In the genomic region with DNA sequence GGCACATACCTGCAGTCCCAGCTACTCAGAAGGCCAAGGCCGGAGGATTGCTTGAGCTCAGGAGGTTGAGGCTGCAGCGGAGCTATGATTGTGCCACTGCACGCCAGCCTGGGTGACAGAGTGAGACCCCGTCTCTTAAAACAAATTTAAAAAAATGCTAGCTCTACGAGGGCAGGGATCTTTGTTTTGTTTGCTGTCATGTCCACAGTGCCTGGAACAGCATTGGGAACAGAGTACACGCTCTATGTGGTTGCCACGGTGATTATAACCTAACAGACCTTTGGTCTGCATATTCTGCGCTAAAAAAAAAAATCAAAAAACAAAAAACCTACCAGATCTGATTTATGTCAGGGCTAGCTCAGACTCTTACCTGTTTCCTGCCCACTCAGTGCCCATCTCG, we compare ENCODE assay signal across 19 cellular contexts. TPM values are rescaled to one million over a fixed set of nuclear protein-coding genes. Genes with fewer than 3 reads are reported as not detected.
DNase-seq lines count a peak whose midpoint lies in the region; ATAC-seq and TF ChIP-seq lines count a peak whose summit lies in the region.
"Had no signal": no experiment of that assay in that cellular context is flagged by ENCODE, and none has a peak within 500 bp of the region (broad histone marks: within the 10 kb centered on the region; RNA-seq: fewer than 3 reads in every experiment).

No MANE protein-coding gene starts in this region.

- no peak overlapping the region for H3K4me2 ChIP-seq in neural progenitor cell

- H3K27me3 Mint-ChIP-seq in activated CD4-positive, alpha-beta memory T cell treated with anti-CD3 and anti-CD28 coated beads, Interleukin-2, amount 10 ng/mL, durations not matched to agents 7 days and 5 days: peaks cover 3% of the 10 kb centered on the region
- no peaks in the 10 kb centered on the region for H3K27me3 Mint-ChIP-seq in activated CD4-positive, alpha-beta memory T cell treated with anti-CD3 and anti-CD28 coated beads for 36 hours
- peaks cover 0 to 3% (median 0%) of the 10 kb centered on the region in 5 donors for H3K27me3 Mint-ChIP-seq in naive thymus-derived CD4-positive, alpha-beta T cell
- H3K27me3 Mint-ChIP-seq in neural progenitor cell (ENCODE audit: insufficient read depth, low read depth): peaks cover 31% of the 10 kb centered on the region

- H3K27ac ChIP-seq in HEK293 (ENCODE audit: extremely low read depth, low read depth, low read length) (no peak overlapping the region), neural progenitor cell (no peak overlapping the region)
- no peak overlapping the region for H3K27ac ChIP-seq in naive thymus-derived CD4-positive, alpha-beta T cell (ENCODE audit: low read depth, low read length)
- H3K27ac ChIP-seq: 22Rv1 had no signal

- POLR2A ChIA-PET in activated CD4-positive, alpha-beta memory T cell treated with anti-CD3 and anti-CD28 coated beads, Interleukin-2, amount 10 ng/mL, durations not matched to agents 7 days and 5 days (lab: Charles Lee): interaction anchor here (1.5 to 4.6 kb wide), 3 partner anchors 12 to 152 kb away, joined by 3 to 21 read pairs (median 4); no protein-coding TSS in a partner anchor
- POLR2A ChIA-PET in activated CD4-positive, alpha-beta memory T cell treated with anti-CD3 and anti-CD28 coated beads for 36 hours (lab: Charles Lee): interaction anchor here (1.0 to 1.5 kb wide), 2 partner anchors 28 to 30 kb away, joined by 4 read pairs; partner anchors contain the start of gene P2RY11
- POLR2A ChIA-PET in HEK293 (lab: Yijun Ruan, JAX): interaction anchor here (1.7 kb wide), 1 partner anchor 12 kb away, joined by 4 read pairs; no protein-coding TSS in a partner anchor
- POLR2A ChIA-PET in naive thymus-derived CD4-positive, alpha-beta T cell (lab: Charles Lee): interaction anchor here (0.8 to 2.0 kb wide), 3 partner anchors 12 to 254 kb away, joined by 3 to 7 read pairs (median 4); no protein-coding TSS in a partner anchor

- H3K4me1 ChIP-seq in HEK293 (ENCODE audit: control insufficient read depth, insufficient read depth, low read length) (no peaks in the 10 kb centered on the region), neural progenitor cell (peaks cover 6% of the 10 kb centered on the region), BE2C (no peaks in the 10 kb centered on the region)
- H3K4me1 ChIP-seq in naive thymus-derived CD4-positive, alpha-beta T cell (ENCODE audit: control insufficient read depth in 2 of 2, insufficient read depth in 2 of 2, low read length in 2 of 2): peaks cover 4 to 9% of the 10 kb centered on the region in 2 donors

- H3K36me3 Mint-ChIP-seq in activated CD4-positive, alpha-beta memory T cell treated with anti-CD3 and anti-CD28 coated beads, Interleukin-2, amount 10 ng/mL, durations not matched to agents 7 days and 5 days (ENCODE audit: low read depth): peaks cover 10% of the 10 kb centered on the region
- peaks cover 7% of the 10 kb centered on the region for H3K36me3 Mint-ChIP-seq in activated CD4-positive, alpha-beta memory T cell treated with anti-CD3 and anti-CD28 coated beads for 36 hours
- H3K36me3 Mint-ChIP-seq in naive thymus-derived CD4-positive, alpha-beta T cell: peaks cover 0 to 9% (median 0%) of the 10 kb centered on the region in 5 donors
- no peaks in the 10 kb centered on the region for H3K36me3 Mint-ChIP-seq in neural progenitor cell

- H3K4me3 ChIP-seq in HEK293 (ENCODE audit: low read depth, low read length): no peak overlapping the region
- H3K4me3 ChIP-seq in naive thymus-derived CD4-positive, alpha-beta T cell (ENCODE audit: low read length): no peak overlapping the region
- H3K4me3 ChIP-seq in neural progenitor cell: no peak overlapping the region
- no peak overlapping the region for H3K4me3 ChIP-seq in BE2C (ENCODE audit: low read depth, low read length)

- H3K9me3 ChIP-seq in HEK293 (ENCODE audit: control insufficient read depth, insufficient read depth, low read depth, low read length) (no peaks in the 10 kb centered on the region), neural progenitor cell (ENCODE audit: low read depth) (no peaks in the 10 kb centered on the region), BE2C (no peaks in the 10 kb centered on the region)
- H3K9me3 ChIP-seq in naive thymus-derived CD4-positive, alpha-beta T cell (ENCODE audit: control insufficient read depth in 2 of 3, low read length in 3 of 3): no peaks in the 10 kb centered on the region

- no peak overlapping the region for H3K9ac ChIP-seq in neural progenitor cell

- CTCF ChIA-PET in activated CD4-positive, alpha-beta memory T cell treated with anti-CD3 and anti-CD28 coated beads, Interleukin-2, amount 10 ng/mL, durations not matched to agents 7 days and 5 days (lab: Charles Lee): interaction anchor here (0.5 to 1.1 kb wide), 2 partner anchors 15 to 29 kb away, joined by 3 to 4 read pairs; no protein-coding TSS in a partner anchor
- CTCF ChIA-PET in activated CD4-positive, alpha-beta memory T cell treated with anti-CD3 and anti-CD28 coated beads for 36 hours (lab: Charles Lee): interaction anchor here (2.4 kb wide), 1 partner anchor 56 kb away, joined by 7 read pairs; no protein-coding TSS in a partner anchor
- CTCF ChIA-PET in HEK293 (lab: Yijun Ruan, JAX): interaction anchor here (0.6 to 1.0 kb wide), 4 partner anchors 20 to 344 kb away, joined by 3 read pairs; no protein-coding TSS in a partner anchor
- CTCF ChIA-PET in naive thymus-derived CD4-positive, alpha-beta T cell (lab: Charles Lee): interaction anchor here (0.6 kb wide), 1 partner anchor 39 kb away, joined by 3 read pairs; no protein-coding TSS in a partner anchor

- H3K4me1 Mint-ChIP-seq in activated CD4-positive, alpha-beta memory T cell treated with anti-CD3 and anti-CD28 coated beads, Interleukin-2, amount 10 ng/mL, durations not matched to agents 7 days and 5 days: peaks cover 13% of the 10 kb centered on the region
- H3K4me1 Mint-ChIP-seq in activated CD4-positive, alpha-beta memory T cell treated with anti-CD3 and anti-CD28 coated beads for 36 hours (ENCODE audit: low read depth): peaks cover 12% of the 10 kb centered on the region
- H3K4me1 Mint-ChIP-seq in naive thymus-derived CD4-positive, alpha-beta T cell: peaks cover 8 to 16% (median 8%) of the 10 kb centered on the region in 7 donors
- H3K4me1 Mint-ChIP-seq in neural progenitor cell: no peaks in the 10 kb centered on the region

- no peak for DNase-seq in activated CD4-positive, alpha-beta memory T cell treated with anti-CD3 and anti-CD28 coated beads, Interleukin-2, amount 10 ng/mL, durations not matched to agents 7 days and 5 days
- DNase-seq in activated CD4-positive, alpha-beta memory T cell treated with anti-CD3 and anti-CD28 coated beads for 36 hours: no peak
- DNase-seq in naive thymus-derived CD4-positive, alpha-beta T cell: no peak
- no peak for DNase-seq in neural progenitor cell (ENCODE audit: low spot score)
- DNase-seq in left ventricle myocardium superior: no peak
- DNase-seq in BE2C: no peak
- DNase-seq in NCI-H2196 treated with DMSO at 0.1 percent for 48 hours (lab: John Stamatoyannopoulos, UW; ENCODE audit: unreplicated experiment): no peak
- DNase-seq: C1 segment of cervical spinal cord; Calu3; CD8-positive, alpha-beta T cell; DMS79 treated with DMSO at 0.1 percent for 48 hours; GF-D8; GOT3; H9; IMR-90; KBM-7 had no signal

- no peak for ATAC-seq in naive thymus-derived CD4-positive, alpha-beta T cell
- ATAC-seq in left ventricle myocardium superior: no peak
- ATAC-seq: CD8-positive, alpha-beta T cell had no signal

- TF ChIP-seq CTCF in HEK293 (tag by site-specific recombination; IDR thresholded peaks at IDR 0.05) (no peak), neural progenitor cell (IDR thresholded peaks at IDR 0.05) (no peak), BE2C (IDR thresholded peaks at IDR 0.05; ENCODE audit: low read depth, low read length) (no peak)

- no peak overlapping the region for H2AFZ ChIP-seq in neural progenitor cell (replicated peaks)

- no peaks in the 10 kb centered on the region for H3K9me3 Mint-ChIP-seq in activated CD4-positive, alpha-beta memory T cell treated with anti-CD3 and anti-CD28 coated beads, Interleukin-2, amount 10 ng/mL, durations not matched to agents 7 days and 5 days
- no peaks in the 10 kb centered on the region for H3K9me3 Mint-ChIP-seq in activated CD4-positive, alpha-beta memory T cell treated with anti-CD3 and anti-CD28 coated beads for 36 hours
- no peaks in the 10 kb centered on the region for H3K9me3 Mint-ChIP-seq in naive thymus-derived CD4-positive, alpha-beta T cell
- peaks cover 2% of the 10 kb centered on the region for H3K9me3 Mint-ChIP-seq in neural progenitor cell
- H3K9me3 Mint-ChIP-seq: CD8-positive, alpha-beta T cell had no signal

- no peak overlapping the region for H3K4me3 Mint-ChIP-seq in activated CD4-positive, alpha-beta memory T cell treated with anti-CD3 and anti-CD28 coated beads, Interleukin-2, amount 10 ng/mL, durations not matched to agents 7 days and 5 days
- H3K4me3 Mint-ChIP-seq in activated CD4-positive, alpha-beta memory T cell treated with anti-CD3 and anti-CD28 coated beads for 36 hours: no peak overlapping the region
- peak overlapping the region in 2 of 10 donors; percentile 9 to 10 for H3K4me3 Mint-ChIP-seq in naive thymus-derived CD4-positive, alpha-beta T cell
- peak overlapping the region; percentile 31 for H3K4me3 Mint-ChIP-seq in neural progenitor cell
- H3K4me3 Mint-ChIP-seq: CD8-positive, alpha-beta T cell had no signal

- H3K27me3 ChIP-seq in naive thymus-derived CD4-positive, alpha-beta T cell (ENCODE audit: control insufficient read depth in 2 of 2, insufficient read depth in 2 of 2, low read length in 2 of 2): no peaks in the 10 kb centered on the region
- peaks cover 63% of the 10 kb centered on the region for H3K27me3 ChIP-seq in neural progenitor cell
- H3K27me3 ChIP-seq in BE2C: peaks cover 39% of the 10 kb centered on the region

- intact Hi-C loops in activated CD4-positive, alpha-beta memory T cell treated with anti-CD3 and anti-CD28 coated beads for 36 hours (cut with micrococcal nuclease): no loop called here
- intact Hi-C loops in naive thymus-derived CD4-positive, alpha-beta T cell (cut with micrococcal nuclease): loop anchor here in 1 of 2 donors (10.0 kb wide), 1 partner anchor 571 kb away; the partner anchor contains the start of gene ILF3
- intact Hi-C loops in left ventricle myocardium superior (cut with micrococcal nuclease): no loop called here

- H3K36me3 ChIP-seq in HEK293 (ENCODE audit: control insufficient read depth in 2 of 2, insufficient read depth in 1 of 2, low read length in 2 of 2) (no peaks in the 10 kb centered on the region), neural progenitor cell (no peaks in the 10 kb centered on the region), BE2C (no peaks in the 10 kb centered on the region)
- H3K36me3 ChIP-seq in naive thymus-derived CD4-positive, alpha-beta T cell (ENCODE audit: control insufficient read depth in 2 of 3, insufficient read depth in 3 of 3, low read length in 3 of 3): peaks cover 0 to 7% (median 0%) of the 10 kb centered on the region in 3 experiments

- H3K27ac Mint-ChIP-seq in activated CD4-positive, alpha-beta memory T cell treated with anti-CD3 and anti-CD28 coated beads, Interleukin-2, amount 10 ng/mL, durations not matched to agents 7 days and 5 days: peak overlapping the region; percentile 7
- H3K27ac Mint-ChIP-seq in activated CD4-positive, alpha-beta memory T cell treated with anti-CD3 and anti-CD28 coated beads for 36 hours: no peak overlapping the region
- peak overlapping the region in 5 of 9 donors; percentile 32 to 83 (median 73) for H3K27ac Mint-ChIP-seq in naive thymus-derived CD4-positive, alpha-beta T cell
- no peak overlapping the region for H3K27ac Mint-ChIP-seq in neural progenitor cell
- H3K27ac Mint-ChIP-seq: H9 had no signal

- H3F3A ChIP-seq in neural progenitor cell (ENCODE audit: low read depth): no peaks in the 10 kb centered on the region

- no peaks in the 10 kb centered on the region for H4K20me1 ChIP-seq in neural progenitor cell (ENCODE audit: low read depth)

- H3K79me2 ChIP-seq in neural progenitor cell (ENCODE audit: low read depth): no peaks in the 10 kb centered on the region

RNA-seq across cellular contexts. Expression of gene SHFL, which starts 2.2 kb away (rescaled TPM):
- 100 to 1,000 TPM; 103 to 108 TPM for total RNA-seq in activated CD4-positive, alpha-beta memory T cell treated with anti-CD3 and anti-CD28 coated beads, Interleukin-2, amount 10 ng/mL, durations not matched to agents 7 days and 5 days
- 10 to 100 TPM; 53.5 to 62.9 TPM for total RNA-seq in activated CD4-positive, alpha-beta memory T cell treated with anti-CD3 and anti-CD28 coated beads for 36 hours
- total RNA-seq in naive thymus-derived CD4-positive, alpha-beta T cell: 100 to 1,000 TPM in 3 of 5 experiments, 10 to 100 TPM in 2; 67.8 to 112 (median 102) TPM
- 10 to 100 TPM; 37.0 to 52.0 TPM for polyA plus RNA-seq in naive thymus-derived CD4-positive, alpha-beta T cell
- total RNA-seq in neural progenitor cell (ENCODE audit: low replicate concordance): 0.15 and 2.0 TPM in 2 replicates
- total RNA-seq in left ventricle myocardium superior: 8.2 TPM
- polyA plus RNA-seq in BE2C (2012; ENCODE audit: insufficient read depth, insufficient read length, low read depth): 1.5 TPM

RNA-seq across cellular contexts. Expression of gene ANGPTL6, which starts 18.6 kb away (rescaled TPM):
- total RNA-seq in activated CD4-positive, alpha-beta memory T cell treated with anti-CD3 and anti-CD28 coated beads, Interleukin-2, amount 10 ng/mL, durations not matched to agents 7 days and 5 days: 1 to 10 TPM; 2.4 TPM
- 10 to 100 TPM; 11.8 to 12.4 TPM for total RNA-seq in activated CD4-positive, alpha-beta memory T cell treated with anti-CD3 and anti-CD28 coated beads for 36 hours
- total RNA-seq in naive thymus-derived CD4-positive, alpha-beta T cell: 1 to 10 TPM in 3 of 5 experiments, under 1 TPM in 2; 0.68 to 1.7 (median 1.0) TPM
- polyA plus RNA-seq in naive thymus-derived CD4-positive, alpha-beta T cell: under 1 TPM; 0.23 to 0.48 TPM
- 0.09 TPM in 1 of 2 replicates, not detected in the other for total RNA-seq in neural progenitor cell (ENCODE audit: low replicate concordance)
- not detected for total RNA-seq in left ventricle myocardium superior
- polyA plus RNA-seq in BE2C (2012; ENCODE audit: insufficient read depth, insufficient read length, low read depth): 1.0 TPM
- total RNA-seq: A673, IMR-90 had no signal

RNA-seq across cellular contexts. Expression of gene PPAN, which starts 22.3 kb away (rescaled TPM):
- 10 to 100 TPM; 74.3 to 75.6 TPM for total RNA-seq in activated CD4-positive, alpha-beta memory T cell treated with anti-CD3 and anti-CD28 coated beads, Interleukin-2, amount 10 ng/mL, durations not matched to agents 7 days and 5 days
- 100 to 1,000 TPM in 1 of 2 experiments, 10 to 100 TPM in 1; 99.2 to 107 TPM for total RNA-seq in activated CD4-positive, alpha-beta memory T cell treated with anti-CD3 and anti-CD28 coated beads for 36 hours
- total RNA-seq in naive thymus-derived CD4-positive, alpha-beta T cell: 100 to 1,000 TPM in 4 of 5 experiments, 10 to 100 TPM in 1; 87.6 to 122 (median 109) TPM
- polyA plus RNA-seq in naive thymus-derived CD4-positive, alpha-beta T cell: 10 to 100 TPM; 24.9 to 46.6 TPM
- total RNA-seq in neural progenitor cell (ENCODE audit: low replicate concordance) (6.6 and 23.3 TPM in 2 replicates), left ventricle myocardium superior (21.4 TPM)
- 333 TPM for polyA plus RNA-seq in BE2C (2012; ENCODE audit: insufficient read depth, insufficient read length, low read depth)

RNA-seq across cellular contexts. Expression of gene P2RY11, which starts 27.6 kb away (rescaled TPM):
- total RNA-seq in activated CD4-positive, alpha-beta memory T cell treated with anti-CD3 and anti-CD28 coated beads, Interleukin-2, amount 10 ng/mL, durations not matched to agents 7 days and 5 days: 10 to 100 TPM; 33.2 to 33.5 TPM
- total RNA-seq in activated CD4-positive, alpha-beta memory T cell treated with anti-CD3 and anti-CD28 coated beads for 36 hours: 10 to 100 TPM; 28.4 to 29.6 TPM
- total RNA-seq in naive thymus-derived CD4-positive, alpha-beta T cell: 10 to 100 TPM; 41.0 to 89.3 (median 58.9) TPM
- 1 to 10 TPM; 2.7 to 3.1 TPM for polyA plus RNA-seq in naive thymus-derived CD4-positive, alpha-beta T cell
- 2.2 TPM in 1 of 2 replicates, not detected in the other for total RNA-seq in neural progenitor cell (ENCODE audit: low replicate concordance)
- 4.2 TPM for total RNA-seq in left ventricle myocardium superior
- 139 TPM for polyA plus RNA-seq in BE2C (2012; ENCODE audit: insufficient read depth, insufficient read length, low read depth)

RNA-seq across cellular contexts. Expression of gene EIF3G, which starts 35.8 kb away (rescaled TPM):
- 100 to 1,000 TPM; 202 to 203 TPM for total RNA-seq in activated CD4-positive, alpha-beta memory T cell treated with anti-CD3 and anti-CD28 coated beads, Interleukin-2, amount 10 ng/mL, durations not matched to agents 7 days and 5 days
- total RNA-seq in activated CD4-positive, alpha-beta memory T cell treated with anti-CD3 and anti-CD28 coated beads for 36 hours: 100 to 1,000 TPM; 218 to 245 TPM
- total RNA-seq in naive thymus-derived CD4-positive, alpha-beta T cell: 100 to 1,000 TPM; 242 to 356 (median 328) TPM
- 100 to 1,000 TPM; 240 to 294 TPM for polyA plus RNA-seq in naive thymus-derived CD4-positive, alpha-beta T cell
- 170 and 215 TPM in 2 replicates for total RNA-seq in neural progenitor cell (ENCODE audit: low replicate concordance)
- 179 TPM for total RNA-seq in left ventricle myocardium superior
- 765 TPM for polyA plus RNA-seq in BE2C (2012; ENCODE audit: insufficient read depth, insufficient read length, low read depth)

Comparison
In these comparisons a context has a peak if more than half of its experiments do, and no peak if none do; other contexts are left out.
1. H3K27ac Mint-ChIP-seq: peak in activated CD4-positive, alpha-beta memory T cell treated with anti-CD3 and anti-CD28 coated beads, Interleukin-2, amount 10 ng/mL, durations not matched to agents 7 days and 5 days (single experiment) and naive thymus-derived CD4-positive, alpha-beta T cell (5 of 9); none in activated CD4-positive, alpha-beta memory T cell treated with anti-CD3 and anti-CD28 coated beads for 36 hours (single experiment) and neural progenitor cell (single experiment).